Comparison of ENCODE assay signal across 10 cellular contexts in the genomic region with DNA sequence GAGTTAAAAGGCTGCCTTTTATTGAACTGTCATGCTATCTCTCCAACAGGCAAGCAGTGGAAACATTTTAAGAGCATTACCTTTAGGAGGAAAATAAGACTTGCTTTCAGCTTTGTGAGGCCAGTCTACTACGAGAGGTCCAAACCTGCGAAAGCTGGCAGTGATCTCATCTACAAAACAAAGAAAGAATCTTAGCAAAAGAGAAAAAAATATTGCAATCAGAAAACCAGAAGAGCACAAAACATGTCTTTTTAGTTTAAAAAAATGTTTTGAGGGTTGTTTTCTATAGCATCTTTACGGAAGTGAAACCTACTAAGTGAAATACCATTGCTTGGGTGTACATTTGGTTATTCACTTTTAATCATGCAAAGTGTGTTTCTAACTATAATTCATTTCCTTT.
DNase-seq lines count a peak whose midpoint lies in the region; ATAC-seq and TF ChIP-seq lines count a peak whose summit lies in the region.
"Had no signal": no experiment of that assay in that cellular context is flagged by ENCODE, and none has a peak within 500 bp of the region (broad histone marks: within the 10 kb centered on the region; RNA-seq: fewer than 3 reads in every experiment).

No MANE protein-coding gene starts in this region.

- H3K9me3 ChIP-seq in sigmoid colon (no peaks in the 10 kb centered on the region), BE2C (no peaks in the 10 kb centered on the region), stomach (no peaks in the 10 kb centered on the region), heart right ventricle (peaks cover 0 to 7% (median 0%) of the 10 kb centered on the region in 11 donors)

- intact Hi-C loops in sigmoid colon (cut with DNase I) = no loop called here
- intact Hi-C loops in stomach (cut with DNase I; ENCODE audit: low total_unique reads) = no loop called here
- intact Hi-C loops in heart right ventricle (cut with DNase I) = no loop called here

- peak overlapping the region in 3 of 4 donors; percentile 3 to 31 (median 22) for H3K27ac ChIP-seq in sigmoid colon
- no peak overlapping the region for H3K27ac ChIP-seq in stomach
- H3K27ac ChIP-seq in heart right ventricle = peak overlapping the region in 1 of 10 donors; percentile 50

- TF ChIP-seq POLR2A in sigmoid colon (IDR thresholded peaks at IDR 0.05) (no peak), stomach (IDR thresholded peaks at IDR 0.05) (no peak)

- TF ChIP-seq EP300 in sigmoid colon (IDR thresholded peaks at IDR 0.05) (no peak), stomach (IDR thresholded peaks at IDR 0.05) (no peak)

- no peaks in the 10 kb centered on the region for H3K27me3 ChIP-seq in sigmoid colon
- H3K27me3 ChIP-seq in BE2C = peaks cover under 1% of the 10 kb centered on the region; the same call in 1 of the 2 replicates
- no peaks in the 10 kb centered on the region for H3K27me3 ChIP-seq in stomach
- H3K27me3 ChIP-seq in heart right ventricle = no peaks in the 10 kb centered on the region

- peak; percentile 75 for ATAC-seq in GM19023 (IDR thresholded peaks at IDR 0.05; ENCODE audit: unreplicated experiment)
- peak; percentile 63 for ATAC-seq in HG02623 (IDR thresholded peaks at IDR 0.05; ENCODE audit: unreplicated experiment)
- ATAC-seq in HG03571 (IDR thresholded peaks at IDR 0.05; ENCODE audit: unreplicated experiment) = peak; percentile 67
- no peak for ATAC-seq in heart right ventricle

- no peak for DNase-seq in sigmoid colon
- DNase-seq in BE2C = no peak
- DNase-seq in stomach = no peak
- DNase-seq in heart right ventricle = no peak
- DNase-seq in NCI-H1694 treated with DMSO at 0.1 percent for 48 hours (lab: John Stamatoyannopoulos, UW) = no peak
- DNase-seq: activated naive CD4-positive, alpha-beta T cell treated with Interleukin-2 at 50 U/mL for 16 hours; NCI-H2171 treated with DMSO at 0.1 percent for 48 hours had no signal

- H3K36me3 ChIP-seq in sigmoid colon (peaks cover 0 to 8% (median 0%) of the 10 kb centered on the region in 4 donors), BE2C (no peaks in the 10 kb centered on the region), stomach (peaks cover 0 to 21% (median 6%) of the 10 kb centered on the region in 4 donors), heart right ventricle (peaks cover 0 to 29% (median 3%) of the 10 kb centered on the region in 9 donors)

- TF ChIP-seq CTCF in sigmoid colon (IDR thresholded peaks at IDR 0.05) (no peak), BE2C (IDR thresholded peaks at IDR 0.05; ENCODE audit: low read depth, low read length) (no peak), stomach (IDR thresholded peaks at IDR 0.05) (no peak), heart right ventricle (IDR thresholded peaks at IDR 0.05) (no peak)

- WGBS in sigmoid colon, 2 donors = 70 to 88% methylated on average over 3 of the region's 3 CpGs
- 72 to 86% (median 73%) methylated on average over 3 of the region's 3 CpGs for WGBS in stomach, 5 donors
- WGBS in heart right ventricle, 2 donors = 84 to 86% methylated on average over 3 of the region's 3 CpGs

- no peak overlapping the region for H3K4me3 ChIP-seq in sigmoid colon
- H3K4me3 ChIP-seq in BE2C (ENCODE audit: low read depth, low read length) = no peak overlapping the region
- no peak overlapping the region for H3K4me3 ChIP-seq in stomach
- H3K4me3 ChIP-seq in heart right ventricle = no peak overlapping the region

- H3K4me1 ChIP-seq in sigmoid colon (peaks cover 0 to 23% (median 12%) of the 10 kb centered on the region in 4 donors), BE2C (no peaks in the 10 kb centered on the region), stomach (peaks cover 0 to 34% (median 6%) of the 10 kb centered on the region in 4 donors), heart right ventricle (peaks cover 0 to 36% (median 28%) of the 10 kb centered on the region in 9 donors)

Comparison
In these comparisons a context has a peak if more than half of its experiments do, and no peak if none do; other contexts are left out.
1. ATAC-seq: peak in GM19023 (single experiment), HG02623 (single experiment) and HG03571 (single experiment); none in heart right ventricle (0 of 8).
2. H3K27ac ChIP-seq: peak in sigmoid colon (3 of 4); none in stomach (0 of 5).